ENCODE assay signal across 8 cellular contexts in the genomic region with DNA sequence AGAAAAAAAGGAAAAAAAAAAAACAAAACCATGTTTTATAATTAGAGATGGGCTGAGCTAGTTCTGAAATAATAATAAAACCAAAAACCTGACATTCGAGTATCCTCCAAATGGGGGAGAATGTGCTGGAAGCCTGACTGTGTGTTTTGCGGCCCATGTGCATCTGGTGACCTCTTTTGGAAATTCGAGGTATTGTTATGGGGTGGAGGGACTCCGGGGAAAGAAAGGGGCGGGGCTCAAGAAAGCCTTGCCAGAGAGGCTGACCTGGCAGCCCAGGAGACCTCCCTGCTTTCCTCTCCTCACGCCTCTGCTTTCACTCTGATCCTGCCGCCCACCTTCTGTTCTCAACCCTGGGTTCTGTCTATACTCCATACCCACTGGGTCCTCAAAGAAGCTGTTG.
DNase-seq lines count a peak whose midpoint lies in the region; ATAC-seq and TF ChIP-seq lines count a peak whose summit lies in the region.
"Had no signal": no experiment of that assay in that cellular context is flagged by ENCODE, and none has a peak within 500 bp of the region (broad histone marks: within the 10 kb centered on the region; RNA-seq: fewer than 3 reads in every experiment).

No MANE protein-coding gene starts in this region.

- no peak overlapping the region for H2BK12ac ChIP-seq in H9 (ENCODE audit: insufficient read length, low read depth, low read length)

- H3K4me1 ChIP-seq in H9 (ENCODE audit: insufficient read depth, low read length) = no peaks in the 10 kb centered on the region

- DNase-seq in ELF-1 (ENCODE audit: low read depth, low spot score) = peak; percentile 84
- peak; percentile 75 for DNase-seq in H9
- DNase-seq in SK-N-DZ (ENCODE audit: low spot score) = peak; percentile 60
- peak; percentile 20 to 45 (median 22) for DNase-seq in immature natural killer cell
- DNase-seq in kidney tubule cell (ENCODE audit: low spot score) = no peak
- DNase-seq in activated naive CD4-positive, alpha-beta T cell treated with anti-CD3 and anti-CD28 coated beads, Interleukin-2, amount 50 U/mL, for 72 hours (ENCODE audit: low spot score in 2 of 2) = no peak
- no peak for DNase-seq in inferior parietal cortex (ENCODE audit: extremely low spot score)

- H3K27ac ChIP-seq in H9 (ENCODE audit: insufficient read length, low read depth, low read length) = no peak overlapping the region
- H3K27ac ChIP-seq: KMS-11 had no signal

- H2AK5ac ChIP-seq in H9 (ENCODE audit: insufficient read length, low read length) = no peak overlapping the region

- no peaks in the 10 kb centered on the region for H3K27me3 ChIP-seq in H9 (ENCODE audit: insufficient read depth, low read length)

- H3K14ac ChIP-seq in H9 (ENCODE audit: insufficient read depth, low read length) = no peak overlapping the region

- H3K4me3 Mint-ChIP-seq in H9 (peak overlapping the region in 1 of 2 experiments; percentile 26; a peak in 1 of 5 replicates), immature natural killer cell (no peak overlapping the region)

- H2BK5ac ChIP-seq in H9 (ENCODE audit: insufficient read length, low read length) = no peak overlapping the region

- no peak overlapping the region for H3K56ac ChIP-seq in H9 (ENCODE audit: insufficient read length, low read depth, low read length)

- no peak overlapping the region for H4K8ac ChIP-seq in H9 (replicated peaks; ENCODE audit: insufficient read length, low read depth, low read length)

- H3K18ac ChIP-seq in H9 (ENCODE audit: insufficient read length, low read depth, low read length) = no peak overlapping the region

- no peak overlapping the region for H4K91ac ChIP-seq in H9 (ENCODE audit: insufficient read length, low read depth, low read length)

- H3K9me3 Mint-ChIP-seq in H9 (no peaks in the 10 kb centered on the region), immature natural killer cell (no peaks in the 10 kb centered on the region)
- no peaks in the 10 kb centered on the region for H3K9me3 Mint-ChIP-seq in activated naive CD4-positive, alpha-beta T cell treated with anti-CD3 and anti-CD28 coated beads, Interleukin-2, amount 50 U/mL, for 72 hours

- no peak overlapping the region for H3K4ac ChIP-seq in H9 (ENCODE audit: low read depth, low read length)

- no peak overlapping the region for H3K4me2 ChIP-seq in H9 (ENCODE audit: insufficient read depth, insufficient read length, low read length)

- H2BK15ac ChIP-seq in H9 (ENCODE audit: low read depth, low read length) = no peak overlapping the region

- H2BK20ac ChIP-seq in H9 (ENCODE audit: low read depth, low read length, poor library complexity, severe bottlenecking) = no peak overlapping the region

- H2AFZ ChIP-seq in H9 (ENCODE audit: low read length) = no peak overlapping the region

- H3K9ac ChIP-seq in H9 (ENCODE audit: extremely low read depth, insufficient read length, low read length) = no peak overlapping the region
- H3K9ac ChIP-seq: KMS-11 had no signal

- no peak overlapping the region for H3K27ac Mint-ChIP-seq in H9
- H3K27ac Mint-ChIP-seq in immature natural killer cell = no peak overlapping the region
- no peak overlapping the region for H3K27ac Mint-ChIP-seq in activated naive CD4-positive, alpha-beta T cell treated with anti-CD3 and anti-CD28 coated beads, Interleukin-2, amount 50 U/mL, for 72 hours

- H3K36me3 Mint-ChIP-seq in H9 (ENCODE audit: insufficient read depth in 1 of 3, low read depth in 3 of 3) (peaks cover 2 to 8% (median 4%) of the 10 kb centered on the region in 3 experiments; a peak in 5 of 7 replicates), immature natural killer cell (no peaks in the 10 kb centered on the region)
- no peaks in the 10 kb centered on the region for H3K36me3 Mint-ChIP-seq in activated naive CD4-positive, alpha-beta T cell treated with anti-CD3 and anti-CD28 coated beads, Interleukin-2, amount 50 U/mL, for 72 hours

- H3T11ph ChIP-seq in H9 (ENCODE audit: low read length) = no peak overlapping the region

- H2BK120ac ChIP-seq in H9 (ENCODE audit: low read depth, low read length, poor library complexity, severe bottlenecking) = no peak overlapping the region

- WGBS in H9 (ENCODE audit: extremely low coverage, insufficient read length, low lambda C conversion rate) = no CpG with 5 or more reads among the region's 7 CpGs

- no peaks in the 10 kb centered on the region for H3K23me2 ChIP-seq in H9 (ENCODE audit: insufficient read length, low read depth, low read length, poor library complexity, severe bottlenecking)

- no peaks in the 10 kb centered on the region; the same call in 1 of the 2 replicates for H3K79me2 ChIP-seq in H9 (ENCODE audit: insufficient read depth, low read length)

- no peaks in the 10 kb centered on the region; the same call in none of the 2 replicates for H3K27me3 Mint-ChIP-seq in H9 (ENCODE audit: low read depth)
- peaks cover 5 to 7% (median 6%) of the 10 kb centered on the region in 3 donors for H3K27me3 Mint-ChIP-seq in immature natural killer cell (ENCODE audit: low read depth in 3 of 3)

- no peak for ATAC-seq in activated naive CD4-positive, alpha-beta T cell treated with anti-CD3 and anti-CD28 coated beads, Interleukin-2, amount 50 U/mL, for 72 hours

- no peak overlapping the region for H3K23ac ChIP-seq in H9 (ENCODE audit: insufficient read length, low read depth, low read length)

- H3K4me1 Mint-ChIP-seq in H9 = peaks cover 19 to 21% of the 10 kb centered on the region in 2 experiments
- no peaks in the 10 kb centered on the region for H3K4me1 Mint-ChIP-seq in immature natural killer cell

- H4K20me1 ChIP-seq in H9 (ENCODE audit: control insufficient read depth, insufficient read depth, insufficient read length) = no peaks in the 10 kb centered on the region

- no peaks in the 10 kb centered on the region for H3K9me3 ChIP-seq in H9 (ENCODE audit: control insufficient read depth, low read depth, low read length)

- no peak overlapping the region for H4K5ac ChIP-seq in H9 (ENCODE audit: insufficient read length, low read depth, low read length)

- no peaks in the 10 kb centered on the region for H3K79me1 ChIP-seq in H9 (ENCODE audit: insufficient read depth, low read depth, low read length, poor library complexity, severe bottlenecking)

- TF ChIP-seq CTCF in H9 (conservative IDR thresholded peaks at IDR 0.05) = peak; percentile 66

Comparison
In these comparisons a context has a peak if more than half of its experiments do, and no peak if none do; other contexts are left out.
1. DNase-seq: peak in ELF-1 (single experiment), H9 (single experiment), SK-N-DZ (single experiment) and immature natural killer cell (3 of 3); none in kidney tubule cell (single experiment), activated naive CD4-positive, alpha-beta T cell treated with anti-CD3 and anti-CD28 coated beads, Interleukin-2, amount 50 U/mL, for 72 hours (0 of 2) and inferior parietal cortex (single experiment).